12 cellular contexts compared by ENCODE assay signal in genomic region chr11:76523786-76524436, GRCh38.
"Had no signal": no experiment of that assay in that cellular context is flagged by ENCODE, and none has a peak within 500 bp of the region (broad histone marks: within the 10 kb centered on the region; RNA-seq: fewer than 3 reads in every experiment).

No MANE protein-coding gene starts in this region.

- H3K9me3 ChIP-seq: esophagus squamous epithelium, gastroesophageal sphincter, neutrophil, sigmoid colon had no signal

- H3K27me3 Mint-ChIP-seq: naive thymus-derived CD8-positive, alpha-beta T cell had no signal

- DNase-seq: cortex of kidney; dorsolateral prefrontal cortex; effector CD8-positive, alpha-beta T cell; esophagus squamous epithelium; naive thymus-derived CD8-positive, alpha-beta T cell; sigmoid colon; stimulated activated CD4-positive, alpha-beta T cell treated with anti-CD3 and anti-CD28 coated beads, Interleukin-2, amount 100 ng/mL, for 24 hours; stimulated activated naive CD4-positive, alpha-beta T cell treated with Interleukin-2 at 50 U/mL for 16 hours had no signal

- H2AFZ ChIP-seq: hepatocyte had no signal

- H3K27me3 ChIP-seq: dorsolateral prefrontal cortex, esophagus squamous epithelium, gastroesophageal sphincter, hepatocyte, neutrophil, sigmoid colon had no signal

- H3K4me2 ChIP-seq: hepatocyte had no signal

- H3K4me3 Mint-ChIP-seq: naive thymus-derived CD8-positive, alpha-beta T cell had no signal

- H3K27ac Mint-ChIP-seq: naive thymus-derived CD8-positive, alpha-beta T cell had no signal

- H3K27ac ChIP-seq: dorsolateral prefrontal cortex, gastroesophageal sphincter, neutrophil, sigmoid colon, skin epidermis had no signal

- ATAC-seq: gastroesophageal sphincter; naive thymus-derived CD8-positive, alpha-beta T cell had no signal

- H3K4me3 ChIP-seq: dorsolateral prefrontal cortex, esophagus squamous epithelium, gastroesophageal sphincter, hepatocyte, sigmoid colon, skin epidermis had no signal

- H3K79me2 ChIP-seq: hepatocyte had no signal

- H3K9me3 Mint-ChIP-seq: naive thymus-derived CD8-positive, alpha-beta T cell had no signal
